ENCODE assay signal across 12 cellular contexts in genomic region chr20:36544134-36545018, GRCh38. TPM values are rescaled to one million over a fixed set of nuclear protein-coding genes. Genes with fewer than 3 reads are reported as not detected.
DNase-seq lines count a peak whose midpoint lies in the region; ATAC-seq and TF ChIP-seq lines count a peak whose summit lies in the region.
"Had no signal": no experiment of that assay in that cellular context is flagged by ENCODE, and none has a peak within 500 bp of the region (broad histone marks: within the 10 kb centered on the region; RNA-seq: fewer than 3 reads in every experiment).

No MANE protein-coding gene starts in this region.

- ATAC-seq in T-helper 17 cell = no peak
- ATAC-seq in foreskin keratinocyte = peak; percentile 42
- no peak for ATAC-seq in HG02973 (IDR thresholded peaks at IDR 0.05; ENCODE audit: unreplicated experiment)
- ATAC-seq: activated CD4-positive, CD25-positive, alpha-beta regulatory T cell treated with anti-CD3 and anti-CD28 coated beads, Interleukin-2, amount 50 U/mL, for 24 hours had no signal

- H3K36me3 Mint-ChIP-seq in T-helper 17 cell (ENCODE audit: low read depth) = no peaks in the 10 kb centered on the region

- H3K4me1 ChIP-seq in foreskin keratinocyte (no peaks in the 10 kb centered on the region), skeletal muscle satellite cell (ENCODE audit: control insufficient read depth, insufficient read depth, low read length) (peaks cover 37% of the 10 kb centered on the region)

- peaks cover 38% of the 10 kb centered on the region for H3K36me3 ChIP-seq in skeletal muscle satellite cell (ENCODE audit: insufficient read depth, low read length)

- H3K27ac ChIP-seq in foreskin keratinocyte = no peak overlapping the region

- DNase-seq in GM04504 (ENCODE audit: low read depth) = peak; percentile 47
- no peak for DNase-seq in T-helper 17 cell
- peak; percentile 34 to 74 for DNase-seq in foreskin keratinocyte
- no peak for DNase-seq in stimulated activated CD4-positive, alpha-beta T cell treated with anti-CD3 and anti-CD28 coated beads, Interleukin-4, amount 100 ng/mL, for 4 hours
- DNase-seq in posterior vena cava (ENCODE audit: low spot score) = no peak
- DNase-seq in SKM-1 treated with dmso at 0.1 percent for 144 hours (lab: John Stamatoyannopoulos, UW; ENCODE audit: unreplicated experiment) = no peak
- DNase-seq: effector memory CD4-positive, alpha-beta T cell; NCI-H1417; nucleus accumbens had no signal

- peak overlapping the region; percentile 99 for H3K9ac ChIP-seq in skeletal muscle satellite cell (ENCODE audit: low read depth, low read length)

- TF ChIP-seq CTCF in foreskin keratinocyte (conservative IDR thresholded peaks at IDR 0.05) = no peak

- H3K4me2 ChIP-seq in skeletal muscle satellite cell (ENCODE audit: low read length) = peak overlapping the region; percentile 97

- no peak overlapping the region for H3K4me3 Mint-ChIP-seq in T-helper 17 cell

- peak overlapping the region; percentile 34 for H3K27ac Mint-ChIP-seq in T-helper 17 cell

- no peaks in the 10 kb centered on the region for H3K27me3 Mint-ChIP-seq in T-helper 17 cell

- intact Hi-C loops in posterior vena cava (cut with DNase I) = loop anchor here in 1 of 2 donors (5.0 kb wide), 1 partner anchor 77 kb away; no protein-coding TSS in a partner anchor

- H3K9me3 ChIP-seq in T-helper 17 cell (ENCODE audit: control insufficient read depth, low read length, poor library complexity, severe bottlenecking) (no peaks in the 10 kb centered on the region), skeletal muscle satellite cell (replicated peaks; ENCODE audit: low read length) (no peaks in the 10 kb centered on the region)

- H3K4me3 ChIP-seq in skeletal muscle satellite cell (ENCODE audit: low read length) = peak overlapping the region; percentile 94

- H3K27me3 ChIP-seq in foreskin keratinocyte (peaks cover 3% of the 10 kb centered on the region), skeletal muscle satellite cell (ENCODE audit: control insufficient read depth, insufficient read depth, low read length) (no peaks in the 10 kb centered on the region)

- H3K4me1 Mint-ChIP-seq in T-helper 17 cell = peaks cover 3% of the 10 kb centered on the region

RNA-seq across cellular contexts. Expression of gene MYL9, which starts 3.1 kb away (rescaled TPM):
- total RNA-seq in T-helper 17 cell (100 to 1,000 TPM in 1 of 2 donors, 1 to 10 TPM in 1; 3.4 to 125 TPM), foreskin keratinocyte (5.3 and 7.7 TPM in 2 replicates), posterior vena cava (1,000 to 10,000 TPM; 2,680 to 3,095 TPM)
- polyA plus RNA-seq in foreskin keratinocyte = 11.2 and 14.6 TPM in 2 replicates
- total RNA-seq in skeletal muscle satellite cell (2012; rRNA removed) = 14.4 and 44.6 TPM in 2 replicates

RNA-seq across cellular contexts. Expression of gene TGIF2, which starts 29.0 kb away (rescaled TPM):
- total RNA-seq in T-helper 17 cell = 10 to 100 TPM; 32.8 to 38.5 TPM
- total RNA-seq in foreskin keratinocyte = 15.3 and 16.3 TPM in 2 replicates
- polyA plus RNA-seq in foreskin keratinocyte = 9.6 and 11.0 TPM in 2 replicates
- total RNA-seq in skeletal muscle satellite cell (2012; rRNA removed) = 5.2 and 5.3 TPM in 2 replicates
- total RNA-seq in posterior vena cava = 1 to 10 TPM; 5.3 to 7.6 TPM

Comparison
In these comparisons a context has a peak if more than half of its experiments do, and no peak if none do; other contexts are left out.
1. DNase-seq: peak in GM04504 (single experiment) and foreskin keratinocyte (2 of 2); none in T-helper 17 cell (0 of 3), stimulated activated CD4-positive, alpha-beta T cell treated with anti-CD3 and anti-CD28 coated beads, Interleukin-4, amount 100 ng/mL, for 4 hours (0 of 2), posterior vena cava (single experiment) and SKM-1 treated with dmso at 0.1 percent for 144 hours (single experiment).
2. RNA of gene MYL9, which starts 3.1 kb away (total RNA-seq): 2,680 to 3,095 TPM in posterior vena cava; 3.4 to 125 TPM in T-helper 17 cell and 5.3 to 7.7 TPM in foreskin keratinocyte; every median in the first group is over 10 times any median in the second.